ENCODE assay signal across 12 cellular contexts in the genomic region with DNA sequence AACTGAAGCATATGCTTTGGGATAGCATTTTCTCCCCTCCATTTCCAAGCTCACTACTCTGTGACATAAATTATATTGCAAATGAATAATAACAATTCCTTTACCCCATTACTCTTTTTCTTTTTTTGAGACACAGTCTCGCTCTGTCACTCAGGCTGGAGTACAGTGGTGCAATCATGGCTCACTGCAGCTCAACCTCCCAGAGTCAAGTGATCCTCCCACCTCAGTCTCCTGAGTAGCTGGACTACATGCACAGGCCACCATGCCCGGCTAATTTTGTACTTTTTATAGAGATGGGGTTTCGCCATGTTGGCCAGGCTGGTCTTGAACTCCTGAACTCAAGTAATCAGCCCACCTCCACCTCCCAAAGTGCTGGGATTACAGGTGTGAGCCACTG. TPM values are rescaled to one million over a fixed set of nuclear protein-coding genes. Genes with fewer than 3 reads are reported as not detected.
DNase-seq lines count a peak whose midpoint lies in the region; TF ChIP-seq lines count a peak whose summit lies in the region.
"Had no signal": no experiment of that assay in that cellular context is flagged by ENCODE, and none has a peak within 500 bp of the region (broad histone marks: within the 10 kb centered on the region; RNA-seq: fewer than 3 reads in every experiment).

No MANE protein-coding gene starts in this region.

- H3K27ac ChIP-seq in KOPT-K1 (ENCODE audit: low read depth, low read length, poor library complexity, severe bottlenecking) (peak overlapping the region; percentile 84), VCaP (peak overlapping the region; percentile 31; the same call in 1 of the 2 replicates), epithelial cell of prostate (peak overlapping the region; percentile 19), sigmoid colon (no peak overlapping the region)
- H3K27ac ChIP-seq: BLaER1 treated with 17β-estradiol and CSF1 and Interleukin-3, amounts not matched to agents 10 nM and 100 nM had no signal

- TF ChIP-seq POLR2A in sigmoid colon (IDR thresholded peaks at IDR 0.05) = no peak

- H3K4me1 Mint-ChIP-seq in nephron = peaks cover 11% of the 10 kb centered on the region

- H3K9me3 ChIP-seq in KOPT-K1 (ENCODE audit: insufficient read depth, low read length, poor library complexity, severe bottlenecking) (no peaks in the 10 kb centered on the region), sigmoid colon (no peaks in the 10 kb centered on the region)
- H3K9me3 ChIP-seq: BLaER1 treated with 17β-estradiol and CSF1 and Interleukin-3, amounts not matched to agents 10 nM and 100 nM had no signal

- H3K4me1 ChIP-seq in sigmoid colon = peaks cover 0 to 6% (median 5%) of the 10 kb centered on the region in 4 donors

- H3K27me3 Mint-ChIP-seq in nephron (ENCODE audit: low read depth) = peaks cover 4% of the 10 kb centered on the region

- H3K27ac Mint-ChIP-seq in nephron = peak overlapping the region in 2 of 3 experiments; percentile 53 to 70
- H3K27ac Mint-ChIP-seq: CD4-positive, CD25-positive, alpha-beta regulatory T cell had no signal

- H3K36me3 ChIP-seq in KOPT-K1 (ENCODE audit: insufficient read depth, low read length) (no peaks in the 10 kb centered on the region), sigmoid colon (no peaks in the 10 kb centered on the region)
- H3K36me3 ChIP-seq: BLaER1 treated with 17β-estradiol and CSF1 and Interleukin-3, amounts not matched to agents 10 nM and 100 nM had no signal

- H3K27me3 ChIP-seq in sigmoid colon = no peaks in the 10 kb centered on the region

- peaks cover 15% of the 10 kb centered on the region for H3K36me3 Mint-ChIP-seq in nephron (ENCODE audit: low read depth)
- H3K36me3 Mint-ChIP-seq: CD4-positive, CD25-positive, alpha-beta regulatory T cell had no signal

- no peak overlapping the region for H3K4me3 Mint-ChIP-seq in nephron
- H3K4me3 Mint-ChIP-seq: CD4-positive, CD25-positive, alpha-beta regulatory T cell; GM23338 had no signal

- TF ChIP-seq EP300 in sigmoid colon (IDR thresholded peaks at IDR 0.05) = no peak

- 82 to 84% methylated on average over 3 of the region's 3 CpGs for WGBS in sigmoid colon, 2 donors

- no peaks in the 10 kb centered on the region for H3K9me3 Mint-ChIP-seq in nephron
- H3K9me3 Mint-ChIP-seq: GM23338 had no signal

- TF ChIP-seq CTCF in VCaP (conservative IDR thresholded peaks at IDR 0.05) = no peak
- TF ChIP-seq CTCF in nephron (IDR thresholded peaks at IDR 0.05; ENCODE audit: unreplicated experiment in 3 of 3) = no peak
- no peak for TF ChIP-seq CTCF in sigmoid colon (IDR thresholded peaks at IDR 0.05)

- H3K4me3 ChIP-seq in sigmoid colon = no peak overlapping the region
- H3K4me3 ChIP-seq: BLaER1 treated with 17β-estradiol and CSF1 and Interleukin-3, amounts not matched to agents 10 nM and 100 nM; GM12878; GM23338 had no signal

- DNase-seq in epithelial cell of prostate (ENCODE audit: low read depth, low spot score) = no peak
- DNase-seq in retina = no peak
- DNase-seq in sigmoid colon = no peak
- no peak for DNase-seq in D341Med (ENCODE audit: low spot score)
- DNase-seq in stimulated activated CD4-positive, alpha-beta T cell treated with anti-CD3 and anti-CD28 coated beads, Interleukin-15, amount 100 ng/mL, for 24 hours = no peak

- intact Hi-C loops in sigmoid colon (cut with DNase I) = loop anchor here (1.0 kb wide), 1 partner anchor 183 kb away; no protein-coding TSS in a partner anchor

RNA-seq across cellular contexts. Expression of gene GTF2A1, which starts 49.2 kb away (rescaled TPM):
- total RNA-seq in sigmoid colon = 10 to 100 TPM; 14.7 to 21.8 (median 20.9) TPM
- 1 to 10 TPM; 6.0 to 9.1 (median 8.1) TPM for polyA plus RNA-seq in sigmoid colon

Comparison
In these comparisons a context has a peak if more than half of its experiments do, and no peak if none do; other contexts are left out.
1. H3K27ac ChIP-seq: peak in KOPT-K1 (single experiment), VCaP (single experiment) and epithelial cell of prostate (single experiment); none in sigmoid colon (0 of 4).